8 cellular contexts compared by ENCODE assay signal in genomic region chr9:33167949-33168535, GRCh38. TPM values are rescaled to one million over a fixed set of nuclear protein-coding genes. Genes with fewer than 3 reads are reported as not detected.
DNase-seq lines count a peak whose midpoint lies in the region; ATAC-seq and TF ChIP-seq lines count a peak whose summit lies in the region.

No MANE protein-coding gene starts in this region.

- peak; percentile 83 for DNase-seq in NB4 (ENCODE audit: low read depth)
- DNase-seq in breast epithelium (ENCODE audit: low spot score in 2 of 2): no peak
- no peak for DNase-seq in ACHN
- DNase-seq in Ammon's horn (ENCODE audit: low spot score): no peak
- no peak for DNase-seq in cerebellar nuclear complex (lab: John Stamatoyannopoulos, UW)
- no peak for DNase-seq in NCI-H2171 (lab: John Stamatoyannopoulos, UW)

- peak overlapping the region; percentile 59 for H3K4me3 ChIP-seq in NB4 (ENCODE audit: low read depth, low read length)
- peak overlapping the region; percentile 89 to 91 (median 90) for H3K4me3 ChIP-seq in breast epithelium
- H3K4me3 ChIP-seq in muscle layer of colon (ENCODE audit: low read depth in 1 of 2, low read length in 2 of 2): peak overlapping the region; percentile 39 to 73

- H3K4me1 ChIP-seq in breast epithelium (peaks cover 4 to 21% of the 10 kb centered on the region in 2 donors), muscle layer of colon (ENCODE audit: insufficient read depth, low read length) (peaks cover 27% of the 10 kb centered on the region)

- no peak overlapping the region for H3K9ac ChIP-seq in muscle layer of colon (ENCODE audit: low read length)

- in situ Hi-C loops in ACHN (cut with HindIII; ENCODE audit: low pct_ligation_motif_present, low pct_unique_long_range_greater_than_20kb, low sequenced_read_pairs): no loop called here

- TF ChIP-seq POLR2A in NB4 (IDR thresholded peaks at IDR 0.05; ENCODE audit: extremely low read depth, insufficient read length) (no peak), breast epithelium (IDR thresholded peaks at IDR 0.05) (no peak)

- TF ChIP-seq CTCF in NB4 (IDR thresholded peaks at IDR 0.05; ENCODE audit: low read depth, low read length) (no peak), breast epithelium (IDR thresholded peaks at IDR 0.05) (no peak)

- peak; percentile 3 for ATAC-seq in GM19324 (IDR thresholded peaks at IDR 0.05; ENCODE audit: low FRiP score, unreplicated experiment)

- H3K27ac ChIP-seq in breast epithelium (peak overlapping the region; percentile 98 to 99), muscle layer of colon (ENCODE audit: low read depth, low read length) (peak overlapping the region; percentile 67)

- no peaks in the 10 kb centered on the region for H3K36me3 ChIP-seq in breast epithelium
- H3K36me3 ChIP-seq in muscle layer of colon (ENCODE audit: insufficient read depth, low read length): no peaks in the 10 kb centered on the region

- intact Hi-C loops in breast epithelium (cut with DNase I; ENCODE audit: low total_unique reads): loop anchor here (5.0 kb wide), 1 partner anchor 86 kb away; no protein-coding TSS in a partner anchor

- H3K9me3 ChIP-seq in breast epithelium (no peaks in the 10 kb centered on the region), muscle layer of colon (ENCODE audit: low read length) (no peaks in the 10 kb centered on the region)

- H3K27me3 ChIP-seq in breast epithelium (no peaks in the 10 kb centered on the region), muscle layer of colon (ENCODE audit: control insufficient read depth in 1 of 2, insufficient read depth in 2 of 2, low read length in 2 of 2) (no peaks in the 10 kb centered on the region)

RNA-seq across cellular contexts. Expression of gene B4GALT1, which starts 0.9 kb away (rescaled TPM):
- total RNA-seq in breast epithelium: 10 to 100 TPM; 60.8 to 81.8 (median 66.2) TPM
